Comparison of ENCODE assay signal across 1 cellular context in the genomic region with DNA sequence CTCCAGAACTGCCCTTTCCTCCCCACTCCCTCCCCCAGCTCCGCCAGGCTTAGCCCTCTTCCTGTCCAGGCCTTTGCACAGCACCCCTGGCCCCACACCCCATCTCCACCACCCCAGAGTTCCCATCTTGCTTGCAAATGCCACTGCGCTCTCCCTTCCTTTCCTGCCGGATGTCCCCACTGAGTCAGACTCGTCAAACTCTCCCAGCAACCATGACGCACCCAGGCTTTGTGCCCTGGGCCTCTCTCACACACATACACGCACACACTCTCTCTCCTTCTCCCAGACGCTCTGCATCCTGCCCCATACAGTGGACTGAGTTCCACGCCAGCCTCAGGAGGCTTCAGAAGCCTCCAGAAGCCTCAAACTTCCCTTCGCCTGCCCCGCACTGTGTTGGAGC.
TF ChIP-seq lines count a peak whose summit lies in the region.

No MANE protein-coding gene starts in this region.

TF ChIP-seq in IMR-90, 13 proteins besides CTCF, POLR2A, EP300 and RAD21 (continued from another document):
- no peak for TF ChIP-seq MAFK (IDR thresholded peaks at IDR 0.05; ENCODE audit: low read depth, low read length)
- TF ChIP-seq RFX5 (IDR thresholded peaks at IDR 0.05; ENCODE audit: low read depth, low read length): peak; percentile 97
- no peak for TF ChIP-seq RCOR1 (IDR thresholded peaks at IDR 0.05; ENCODE audit: insufficient replicate concordance, low read length)
- TF ChIP-seq, protein P1, sequence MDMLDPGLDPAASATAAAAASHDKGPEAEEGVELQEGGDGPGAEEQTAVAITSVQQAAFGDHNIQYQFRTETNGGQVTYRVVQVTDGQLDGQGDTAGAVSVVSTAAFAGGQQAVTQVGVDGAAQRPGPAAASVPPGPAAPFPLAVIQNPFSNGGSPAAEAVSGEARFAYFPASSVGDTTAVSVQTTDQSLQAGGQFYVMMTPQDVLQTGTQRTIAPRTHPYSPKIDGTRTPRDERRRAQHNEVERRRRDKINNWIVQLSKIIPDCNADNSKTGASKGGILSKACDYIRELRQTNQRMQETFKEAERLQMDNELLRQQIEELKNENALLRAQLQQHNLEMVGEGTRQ (IDR thresholded peaks at IDR 0.05; ENCODE audit: low read depth, low read length): no peak
- no peak for TF ChIP-seq MXI1 (IDR thresholded peaks at IDR 0.05; ENCODE audit: borderline replicate concordance, low read depth, low read length)
- no peak; the same call in 1 of the 2 replicates for TF ChIP-seq CHD1 (IDR thresholded peaks at IDR 0.05; ENCODE audit: low read depth, low read length)
- TF ChIP-seq CEBPB (IDR thresholded peaks at IDR 0.05; ENCODE audit: low read depth, low read length): no peak
- TF ChIP-seq FOS (IDR thresholded peaks at IDR 0.05; ENCODE audit: low read depth, low read length): peak; percentile 84
- TF ChIP-seq NFE2L2 (IDR thresholded peaks at IDR 0.05; ENCODE audit: low read depth, low read length): peak; percentile 37; the same call in 1 of the 2 replicates
- peak; percentile 69; the same call in 1 of the 2 replicates for TF ChIP-seq MAZ (IDR thresholded peaks at IDR 0.05; ENCODE audit: borderline replicate concordance, low read depth, low read length)
- TF ChIP-seq BHLHE40 (IDR thresholded peaks at IDR 0.05; ENCODE audit: low read depth, low read length): 0 out of 2 replicates have a peak, but pooled peaks have one; percentile 33
- no peak for TF ChIP-seq SMC3 (IDR thresholded peaks at IDR 0.05; ENCODE audit: low read depth, low read length)
